8 cellular contexts compared by ENCODE assay signal in the genomic region with DNA sequence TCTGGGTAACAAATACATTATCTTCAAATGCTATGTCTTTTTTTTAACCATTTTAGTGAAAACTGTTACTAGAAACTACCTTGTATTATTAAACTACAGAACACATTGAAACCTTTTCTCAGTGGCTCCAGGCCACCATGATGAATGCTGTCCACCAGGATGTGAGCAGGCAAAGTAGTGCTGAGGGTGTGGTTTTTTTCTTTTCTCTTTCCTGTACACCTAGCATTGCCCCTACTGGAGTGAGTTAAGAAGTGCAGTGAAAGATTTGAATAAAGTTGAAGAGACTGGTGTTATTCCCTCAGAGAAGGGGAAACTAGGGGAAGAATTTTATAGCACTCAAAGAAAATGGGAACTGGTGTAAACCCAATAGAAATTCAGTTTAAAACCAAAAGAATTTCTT.
A peak's percentile ranks its signal among the peaks of the same experiment; 100 is the strongest.
DNase-seq lines count a peak whose midpoint lies in the region; ATAC-seq and TF ChIP-seq lines count a peak whose summit lies in the region.

No MANE protein-coding gene starts in this region.

- H3K27me3 ChIP-seq in cardiac muscle cell (no peaks in the 10 kb centered on the region), aorta (ENCODE audit: control insufficient read depth in 1 of 2, insufficient read depth in 2 of 2, low read length in 1 of 2) (no peaks in the 10 kb centered on the region)

- peak; percentile 22 to 42 for DNase-seq in cardiac muscle cell (ENCODE audit: low read depth in 1 of 2, low spot score in 1 of 2)
- no peak for DNase-seq in left ventricle myocardium superior
- DNase-seq in OCI-LY7 (ENCODE audit: low spot score) = peak; percentile 52
- DNase-seq in fibroblast of the aortic adventitia (ENCODE audit: low read depth) = no peak
- DNase-seq in aorta = no peak
- no peak for DNase-seq in activated effector memory CD4-positive, alpha-beta T cell treated with Interleukin-2 at 50 U/mL for 16 hours
- DNase-seq in inferior parietal cortex (ENCODE audit: extremely low spot score) = no peak

- POLR2A ChIA-PET in OCI-LY7 (lab: Charles Lee) = interaction anchor here (1.1 to 1.3 kb wide), 3 partner anchors 9 to 12 kb away, joined by 3 to 6 read pairs (median 4); no protein-coding TSS in a partner anchor

- ATAC-seq in left ventricle myocardium superior (no peak), GM21526 (IDR thresholded peaks at IDR 0.05; ENCODE audit: low FRiP score, unreplicated experiment) (no peak), aorta (ENCODE audit: low FRiP score) (no peak)

- TF ChIP-seq CTCF in cardiac muscle cell (IDR thresholded peaks at IDR 0.05; ENCODE audit: low read depth, low read length) = peak; percentile 40
- TF ChIP-seq CTCF in OCI-LY7 (conservative IDR thresholded peaks at IDR 0.05; ENCODE audit: low read length) = peak; percentile 75
- TF ChIP-seq CTCF in fibroblast of the aortic adventitia (IDR thresholded peaks at IDR 0.05; ENCODE audit: insufficient read depth, low read length) = peak; percentile 5

- CTCF ChIA-PET in OCI-LY7 (lab: Charles Lee; ENCODE audit: unreplicated experiment) = no interaction called here

- H3K4me3 ChIP-seq in cardiac muscle cell (no peak overlapping the region), OCI-LY7 (ENCODE audit: low read depth, low read length, poor library complexity, severe bottlenecking) (no peak overlapping the region), fibroblast of the aortic adventitia (ENCODE audit: low read depth, low read length) (no peak overlapping the region), aorta (ENCODE audit: low read length in 2 of 2) (no peak overlapping the region)

- H3K9me2 ChIP-seq in OCI-LY7 (ENCODE audit: insufficient read depth, low read length) = no peaks in the 10 kb centered on the region

- H2AFZ ChIP-seq in OCI-LY7 (ENCODE audit: low read length) = no peak overlapping the region

- H3K4me1 ChIP-seq in cardiac muscle cell (ENCODE audit: low read depth) (no peaks in the 10 kb centered on the region), OCI-LY7 (ENCODE audit: insufficient read depth, low read length, poor library complexity, severe bottlenecking) (peaks cover 4% of the 10 kb centered on the region), aorta (ENCODE audit: control insufficient read depth in 1 of 2, insufficient read depth in 2 of 2, low read length in 2 of 2) (peaks cover 0 to 9% of the 10 kb centered on the region in 2 donors)

- intact Hi-C loops in left ventricle myocardium superior (cut with micrococcal nuclease) (no loop called here), OCI-LY7 (cut with micrococcal nuclease; ENCODE audit: unreplicated experiment) (no loop called here), aorta (cut with DNase I) (no loop called here)

- no peaks in the 10 kb centered on the region for H4K20me1 ChIP-seq in OCI-LY7 (ENCODE audit: insufficient read depth, low read length)

- H3K27ac ChIP-seq in cardiac muscle cell (no peak overlapping the region), OCI-LY7 (ENCODE audit: low read depth, low read length, poor library complexity, severe bottlenecking) (no peak overlapping the region), aorta (ENCODE audit: low read depth in 1 of 2, low read length in 2 of 2) (no peak overlapping the region)

- no peak overlapping the region for H3K4me2 ChIP-seq in OCI-LY7 (ENCODE audit: low read length)

- H3K36me3 ChIP-seq in cardiac muscle cell (peaks cover 11% of the 10 kb centered on the region), OCI-LY7 (ENCODE audit: insufficient read depth, low read length) (peaks cover 36% of the 10 kb centered on the region), aorta (ENCODE audit: control insufficient read depth in 1 of 2, insufficient read depth in 2 of 2, low read length in 1 of 2) (peaks cover 0 to 4% of the 10 kb centered on the region in 2 donors)

- H3K9me3 ChIP-seq in cardiac muscle cell (ENCODE audit: low read depth) (no peaks in the 10 kb centered on the region), OCI-LY7 (ENCODE audit: low read length) (no peaks in the 10 kb centered on the region), aorta (ENCODE audit: control insufficient read depth, low read length) (no peaks in the 10 kb centered on the region)

- no TSS peak for BruUV-seq in OCI-LY7 (replicated peaks; lab: Mats Ljungman, UMichigan)

- H3K79me2 ChIP-seq in OCI-LY7 (ENCODE audit: insufficient read depth, low read depth, low read length) = no peaks in the 10 kb centered on the region

Comparison
In these comparisons a context has a peak if more than half of its experiments do, and no peak if none do; other contexts are left out.
1. DNase-seq: peak in cardiac muscle cell (2 of 2) and OCI-LY7 (single experiment); none in left ventricle myocardium superior (single experiment), fibroblast of the aortic adventitia (single experiment), aorta (0 of 2), activated effector memory CD4-positive, alpha-beta T cell treated with Interleukin-2 at 50 U/mL for 16 hours (single experiment) and inferior parietal cortex (single experiment).
2. CTCF ChIP-seq: peak in every context shown above with its lines; median percentile 75 in OCI-LY7; 40 in cardiac muscle cell; 5 in fibroblast of the aortic adventitia.